Comparison of ENCODE assay signal across 21 cellular contexts in genomic region chr6:7546832-7547714, GRCh38. TPM values are rescaled to one million over a fixed set of nuclear protein-coding genes. Genes with fewer than 3 reads are reported as not detected.
A peak's percentile ranks its signal among the peaks of the same experiment; 100 is the strongest.
DNase-seq lines count a peak whose midpoint lies in the region; ATAC-seq and TF ChIP-seq lines count a peak whose summit lies in the region.
"Had no signal": no experiment of that assay in that cellular context is flagged by ENCODE, and none has a peak within 500 bp of the region (broad histone marks: within the 10 kb centered on the region; RNA-seq: fewer than 3 reads in every experiment).

No MANE protein-coding gene starts in this region.

- no peak overlapping the region for H3K4me2 ChIP-seq in trophoblast cell (ENCODE audit: low read length)

- no peak overlapping the region for H2BK5ac ChIP-seq in trophoblast cell (ENCODE audit: low read depth, low read length, poor library complexity)

- POLR2A ChIA-PET in Caco-2 (lab: Charles Lee): no interaction called here
- POLR2A ChIA-PET in HEK293T (lab: Yijun Ruan, JAX): interaction anchor here (0.7 to 1.3 kb wide), 2 partner anchors 43 to 158 kb away, joined by 3 to 7 read pairs; partner anchors contain the start of genes CAGE1, RIOK1 and SNRNP48

- no peak overlapping the region for H4K8ac ChIP-seq in trophoblast cell (ENCODE audit: low read depth, low read length)

- H3K4me1 Mint-ChIP-seq in Caco-2 (ENCODE audit: low read depth, unreplicated experiment): peaks cover 49% of the 10 kb centered on the region

- no peak overlapping the region for H3K4me3 ChIP-seq in Caco-2 (ENCODE audit: low read depth, low read length)
- H3K4me3 ChIP-seq in Peyer's patch: peak overlapping the region in 2 of 4 donors; percentile 15 to 36
- no peak overlapping the region for H3K4me3 ChIP-seq in trophoblast cell (ENCODE audit: low read depth, low read length)
- H3K4me3 ChIP-seq in left lung: no peak overlapping the region
- H3K4me3 ChIP-seq: thoracic aorta had no signal

- H3K36me3 ChIP-seq in Caco-2 (ENCODE audit: control insufficient read depth, insufficient read depth, low read length): peaks cover 3% of the 10 kb centered on the region; the same call in 1 of the 2 replicates
- no peaks in the 10 kb centered on the region for H3K36me3 ChIP-seq in Peyer's patch
- H3K36me3 ChIP-seq in trophoblast cell (ENCODE audit: control insufficient read depth in 1 of 2, insufficient read depth in 2 of 2, low read length in 2 of 2): peaks cover 6 to 8% of the 10 kb centered on the region in 2 experiments
- no peaks in the 10 kb centered on the region for H3K36me3 ChIP-seq in left lung
- H3K36me3 ChIP-seq: thoracic aorta had no signal

- no peak for DNase-seq in Caco-2
- DNase-seq in Peyer's patch: no peak
- DNase-seq in trophoblast cell: peak in 1 of 2 donors; percentile 50
- DNase-seq in HEK293T (ENCODE audit: extremely low spot score): no peak
- no peak for DNase-seq in SKM-1 (lab: John Stamatoyannopoulos, UW; ENCODE audit: unreplicated experiment)
- DNase-seq in left lung: no peak
- DNase-seq: ACHN; activated CD8-positive, alpha-beta T cell treated with anti-CD3 and anti-CD28 coated beads, Interleukin-2, amount 10 ng/mL, durations not matched to agents 7 days and 5 days; activated T-cell treated with anti-CD3 and anti-CD28 coated beads, Interleukin-2, amount 50 U/mL, for 72 hours; CD4-positive, CD25-positive, alpha-beta regulatory T cell; immature natural killer cell; KBM-7; NCI-H1048; NCI-H526 treated with DMSO at 0.1 percent for 48 hours; T1000 had no signal

- peak overlapping the region in 3 of 4 donors; percentile 74 to 95 (median 91) for H3K27ac ChIP-seq in Peyer's patch
- H3K27ac ChIP-seq in trophoblast cell (ENCODE audit: low read depth, low read length): no peak overlapping the region
- no peak overlapping the region for H3K27ac ChIP-seq in left lung
- H3K27ac ChIP-seq: thoracic aorta had no signal

- TF ChIP-seq CTCF in Caco-2 (IDR thresholded peaks at IDR 0.05; ENCODE audit: insufficient read depth in 1 of 2, low read depth in 1 of 2, low read length in 1 of 2, severe bottlenecking in 1 of 2, unreplicated experiment in 1 of 2): no peak
- no peak for TF ChIP-seq CTCF in Peyer's patch (IDR thresholded peaks at IDR 0.05)
- TF ChIP-seq CTCF in left lung (IDR thresholded peaks at IDR 0.05): no peak

- H3K27ac Mint-ChIP-seq in Caco-2 (ENCODE audit: unreplicated experiment): peak overlapping the region; percentile 90
- H3K27ac Mint-ChIP-seq: activated CD8-positive, alpha-beta T cell treated with anti-CD3 and anti-CD28 coated beads, Interleukin-2, amount 10 ng/mL, durations not matched to agents 7 days and 5 days; activated naive CD8-positive, alpha-beta T cell; activated T-cell treated with anti-CD3 and anti-CD28 coated beads, Interleukin-2, amount 50 U/mL, for 72 hours; brain; CD4-positive, CD25-positive, alpha-beta regulatory T cell; dendritic cell treated with granulocyte-macrophage colony-stimulating factor and Interleukin-4, amounts not matched to agents 40 ng/mL and 50 ng/mL, for 4 days; immature natural killer cell had no signal

- CTCF ChIA-PET in Caco-2 (lab: Charles Lee): no interaction called here
- CTCF ChIA-PET in HEK293T (lab: Yijun Ruan, JAX): no interaction called here

- H4K91ac ChIP-seq in trophoblast cell (ENCODE audit: low read depth, low read length): peak overlapping the region; percentile 33

- no TSS peak for BruUV-seq in Caco-2 (replicated peaks; lab: Mats Ljungman, UMichigan)

- no peak overlapping the region for H2BK120ac ChIP-seq in trophoblast cell (ENCODE audit: insufficient read depth, low read length, poor library complexity)

- H3K4me1 ChIP-seq in Caco-2: peaks cover 73% of the 10 kb centered on the region
- H3K4me1 ChIP-seq in Peyer's patch: peaks cover 0 to 27% (median 0%) of the 10 kb centered on the region in 4 donors
- peaks cover 18 to 21% of the 10 kb centered on the region in 2 experiments for H3K4me1 ChIP-seq in trophoblast cell (ENCODE audit: control insufficient read depth in 1 of 2, insufficient read depth in 2 of 2, low read length in 2 of 2)
- peaks cover 7 to 13% of the 10 kb centered on the region in 2 donors for H3K4me1 ChIP-seq in left lung

- peaks cover 68% of the 10 kb centered on the region for H3K36me3 Mint-ChIP-seq in Caco-2 (ENCODE audit: insufficient read depth, unreplicated experiment)
- H3K36me3 Mint-ChIP-seq: activated naive CD8-positive, alpha-beta T cell; brain; CD4-positive, CD25-positive, alpha-beta regulatory T cell; immature natural killer cell had no signal

- ATAC-seq in esophagus mucosa: peak; percentile 64
- no peak for ATAC-seq in left lung
- ATAC-seq in GM21723 (IDR thresholded peaks at IDR 0.05; ENCODE audit: unreplicated experiment): no peak
- ATAC-seq: activated CD8-positive, alpha-beta T cell treated with anti-CD3 and anti-CD28 coated beads, Interleukin-2, amount 10 ng/mL, durations not matched to agents 7 days and 5 days; activated T-cell treated with anti-CD3 and anti-CD28 coated beads, Interleukin-2, amount 50 U/mL, for 72 hours had no signal

- no peak overlapping the region for H3K23ac ChIP-seq in trophoblast cell (ENCODE audit: low read length)

- peaks cover 35% of the 10 kb centered on the region for H3K79me2 ChIP-seq in trophoblast cell (ENCODE audit: control insufficient read depth, insufficient read depth, low read length, poor library complexity)

- H3K79me1 ChIP-seq in trophoblast cell (ENCODE audit: low read length): peaks cover 14% of the 10 kb centered on the region

- H3K14ac ChIP-seq in trophoblast cell (ENCODE audit: low read length): no peak overlapping the region

- intact Hi-C loops in Caco-2 (cut with micrococcal nuclease; ENCODE audit: unreplicated experiment): no loop called here
- intact Hi-C loops in left lung (cut with DNase I): no loop called here

- no peak overlapping the region for H4K12ac ChIP-seq in trophoblast cell (ENCODE audit: low read depth, low read length)

- peak overlapping the region; percentile 72 for H3K4me3 Mint-ChIP-seq in Caco-2 (ENCODE audit: unreplicated experiment)
- H3K4me3 Mint-ChIP-seq: activated CD8-positive, alpha-beta T cell treated with anti-CD3 and anti-CD28 coated beads, Interleukin-2, amount 10 ng/mL, durations not matched to agents 7 days and 5 days; activated naive CD8-positive, alpha-beta T cell; activated T-cell treated with anti-CD3 and anti-CD28 coated beads, Interleukin-2, amount 50 U/mL, for 72 hours; CD4-positive, CD25-positive, alpha-beta regulatory T cell; dendritic cell treated with granulocyte-macrophage colony-stimulating factor and Interleukin-4, amounts not matched to agents 40 ng/mL and 50 ng/mL, for 4 days; immature natural killer cell had no signal

- H3K9ac ChIP-seq in trophoblast cell (ENCODE audit: low read length): no peak overlapping the region

- no peaks in the 10 kb centered on the region for H3K9me3 Mint-ChIP-seq in Caco-2 (ENCODE audit: unreplicated experiment)
- H3K9me3 Mint-ChIP-seq: activated T-cell treated with anti-CD3 and anti-CD28 coated beads, Interleukin-2, amount 50 U/mL, for 72 hours; dendritic cell treated with granulocyte-macrophage colony-stimulating factor and Interleukin-4, amounts not matched to agents 40 ng/mL and 50 ng/mL, for 4 days; immature natural killer cell had no signal

- no peak overlapping the region for H2AFZ ChIP-seq in trophoblast cell (ENCODE audit: insufficient read depth, low read length, poor library complexity)

- H3K4ac ChIP-seq in trophoblast cell (ENCODE audit: low read depth, low read length): peak overlapping the region; percentile 96

- no CpG with 5 or more reads among the region's 9 CpGs for WGBS in trophoblast cell (ENCODE audit: extremely low coverage, insufficient coverage, insufficient read length)

- H3K9me3 ChIP-seq in Caco-2 (no peaks in the 10 kb centered on the region), Peyer's patch (no peaks in the 10 kb centered on the region), trophoblast cell (ENCODE audit: insufficient read depth, low read depth, low read length) (no peaks in the 10 kb centered on the region), left lung (no peaks in the 10 kb centered on the region)
- H3K9me3 ChIP-seq: thoracic aorta had no signal

- no peak overlapping the region for H2AK5ac ChIP-seq in trophoblast cell (ENCODE audit: low read length)

- H3K27me3 Mint-ChIP-seq in Caco-2 (ENCODE audit: insufficient read depth, unreplicated experiment): no peaks in the 10 kb centered on the region

- H3K27me3 ChIP-seq in Caco-2 (replicated peaks; ENCODE audit: control insufficient read depth, insufficient read depth, low read length): no peaks in the 10 kb centered on the region
- H3K27me3 ChIP-seq in Peyer's patch: no peaks in the 10 kb centered on the region
- no peaks in the 10 kb centered on the region for H3K27me3 ChIP-seq in trophoblast cell (ENCODE audit: insufficient read depth, low read length)
- H3K27me3 ChIP-seq in left lung: peaks cover 37 to 67% of the 10 kb centered on the region in 2 donors

- no peak for TF ChIP-seq POLR2A in Peyer's patch (IDR thresholded peaks at IDR 0.05)

- H3K18ac ChIP-seq in trophoblast cell (ENCODE audit: low read length): peak overlapping the region; percentile 3

- no peak overlapping the region for H2BK12ac ChIP-seq in trophoblast cell (ENCODE audit: low read length)

TF ChIP-seq in HEK293T, 16 proteins besides CTCF, POLR2A, EP300 and RAD21:
- TF ChIP-seq SUZ12 (IDR thresholded peaks at IDR 0.05): no peak
- no peak for TF ChIP-seq FOXA1 (IDR thresholded peaks at IDR 0.05)
- no peak for TF ChIP-seq FOXM1 (IDR thresholded peaks at IDR 0.05; ENCODE audit: borderline replicate concordance)
- TF ChIP-seq BHLHE40 (IDR thresholded peaks at IDR 0.05; ENCODE audit: borderline replicate concordance): no peak
- TF ChIP-seq ELF4 (IDR thresholded peaks at IDR 0.05): no peak
- no peak for TF ChIP-seq L3MBTL2 (conservative IDR thresholded peaks at IDR 0.05)
- no peak for TF ChIP-seq CTBP1 (IDR thresholded peaks at IDR 0.05; ENCODE audit: borderline replicate concordance)
- no peak for TF ChIP-seq ARNT (IDR thresholded peaks at IDR 0.05)

RNA-seq across cellular contexts. Expression of gene DSP, which starts 5.6 kb away (rescaled TPM):
- total RNA-seq in Caco-2 (2022): 191 and 193 TPM in 2 replicates
- 100 to 1,000 TPM in 3 of 4 donors, 10 to 100 TPM in 1; 56.9 to 243 (median 187) TPM for total RNA-seq in Peyer's patch
- 1,306 TPM for total RNA-seq in esophagus mucosa
- polyA plus RNA-seq in trophoblast cell (2013): 170 and 176 TPM in 2 replicates
- 10 to 100 TPM; 15.1 to 29.2 TPM for total RNA-seq in left lung
- total RNA-seq: CD4-positive, CD25-positive, alpha-beta regulatory T cell had no signal
- polyA plus RNA-seq: immature natural killer cell had no signal

RNA-seq across cellular contexts. Expression of gene SNRNP48, which starts 42.9 kb away (rescaled TPM):
- total RNA-seq in Caco-2 (2022): 25.1 and 29.1 TPM in 2 replicates
- 10 to 100 TPM; 11.5 to 27.2 (median 16.5) TPM for total RNA-seq in Peyer's patch
- total RNA-seq in esophagus mucosa: 6.4 TPM
- polyA plus RNA-seq in trophoblast cell (2013): 11.8 and 12.3 TPM in 2 replicates
- 10 to 100 TPM in 1 of 2 donors, 1 to 10 TPM in 1; 7.6 to 11.6 TPM for total RNA-seq in left lung

Comparison
In these comparisons a context has a peak if more than half of its experiments do, and no peak if none do; other contexts are left out.
1. H3K27ac ChIP-seq: peak in Peyer's patch (3 of 4); none in trophoblast cell (single experiment) and left lung (0 of 2).